In the genomic region with DNA sequence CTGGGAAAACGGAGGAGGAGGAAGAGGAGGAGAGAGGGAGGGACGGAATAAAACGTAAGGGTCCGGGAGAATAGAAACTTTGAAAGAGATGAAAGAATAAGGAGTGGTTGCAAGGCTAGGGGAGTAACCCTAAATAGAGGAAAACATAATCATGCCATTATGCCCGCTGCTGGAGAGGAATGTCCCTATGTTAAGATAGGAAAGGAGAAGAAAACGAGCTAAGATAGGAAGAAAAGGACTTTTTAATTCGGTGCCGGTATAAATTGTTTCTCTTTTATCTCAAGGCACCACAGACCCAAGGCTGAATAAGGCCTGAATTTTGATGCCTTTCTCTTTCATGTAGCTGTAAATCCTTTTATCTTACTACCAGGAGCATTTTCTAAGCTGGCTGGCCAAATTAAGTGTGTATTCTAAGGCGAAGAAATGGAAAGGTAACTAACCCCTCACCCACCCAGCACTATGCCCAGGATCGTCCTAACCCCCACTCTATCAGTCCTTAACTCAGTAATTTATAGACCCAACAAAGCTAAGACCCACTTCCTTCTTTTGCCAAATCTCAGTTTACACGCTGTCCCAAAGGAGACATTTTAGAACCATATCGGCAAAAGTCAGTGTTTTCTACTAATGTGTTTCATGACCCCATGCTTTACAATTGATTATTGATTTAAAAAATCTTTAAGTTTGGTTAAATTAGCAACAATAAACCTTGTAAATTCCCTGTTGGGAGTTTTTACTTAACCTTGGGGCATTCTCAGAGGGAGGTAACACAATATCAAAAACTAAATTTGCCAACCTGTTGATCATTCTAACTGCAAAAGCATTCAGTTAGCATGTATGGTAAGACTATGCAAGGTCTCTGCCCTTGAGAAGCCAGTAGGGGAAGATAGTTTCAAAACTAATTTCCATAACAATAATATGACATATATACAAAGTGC, we compare ENCODE assay signal across 8 cellular contexts. TPM values are rescaled to one million over a fixed set of nuclear protein-coding genes. Genes with fewer than 3 reads are reported as not detected.
A peak's percentile ranks its signal among the peaks of the same experiment; 100 is the strongest.
DNase-seq lines count a peak whose midpoint lies in the region; ATAC-seq and TF ChIP-seq lines count a peak whose summit lies in the region.

No MANE protein-coding gene starts in this region.

- H3K27me3 Mint-ChIP-seq in nephron progenitor cell (ENCODE audit: low read depth, poor library complexity): no peaks in the 10 kb centered on the region

- H3K4me3 Mint-ChIP-seq in nephron progenitor cell: peak overlapping the region; percentile 91

- peaks cover 28% of the 10 kb centered on the region for H3K4me1 Mint-ChIP-seq in nephron progenitor cell

- in situ Hi-C loops in KBM-7 (cut with MboI; ENCODE audit: low pct_unique_long_range_greater_than_20kb, low sequenced_read_pairs): no loop called here

- DNase-seq in KBM-7: peak; percentile 35
- DNase-seq in dermis blood vessel endothelial cell: peak; percentile 22
- no peak for DNase-seq in nephron progenitor cell
- no peak for DNase-seq in NCI-H1930 (lab: John Stamatoyannopoulos, UW)
- no peak for DNase-seq in activated CD4-positive, CD25-positive, alpha-beta regulatory T cell treated with anti-CD3 and anti-CD28 coated beads, Interleukin-2, amount 50 U/mL, for 72 hours
- DNase-seq in NCI-H2081 treated with DMSO at 0.1 percent for 48 hours (lab: John Stamatoyannopoulos, UW): no peak
- DNase-seq in omental fat pad (ENCODE audit: low spot score): no peak

- H3K27ac ChIP-seq in C4-2B: peak overlapping the region; percentile 97

- ATAC-seq in omental fat pad (ENCODE audit: low FRiP score): no peak

- H3K36me3 Mint-ChIP-seq in nephron progenitor cell (ENCODE audit: low read depth): peaks cover 5% of the 10 kb centered on the region

- H3K27ac Mint-ChIP-seq in nephron progenitor cell: peak overlapping the region; percentile 98

- H3K9me3 Mint-ChIP-seq in nephron progenitor cell: peaks cover 31% of the 10 kb centered on the region

- no peak for TF ChIP-seq CTCF in C4-2B (conservative IDR thresholded peaks at IDR 0.05)
- TF ChIP-seq CTCF in nephron progenitor cell (IDR thresholded peaks at IDR 0.05): no peak
- TF ChIP-seq CTCF in omental fat pad (IDR thresholded peaks at IDR 0.05): no peak

RNA-seq across cellular contexts. Expression of a gene that starts 1.1 kb away (rescaled TPM):
- total RNA-seq in dermis blood vessel endothelial cell: 39.3 and 92.6 TPM in 2 replicates
- 10 to 100 TPM; 27.3 to 55.5 (median 30.3) TPM for total RNA-seq in omental fat pad

RNA-seq across cellular contexts. Expression of a gene that starts 42.0 kb away (rescaled TPM):
- total RNA-seq in dermis blood vessel endothelial cell (34.7 and 36.9 TPM in 2 replicates), omental fat pad (10 to 100 TPM; 17.9 to 26.8 (median 21.3) TPM)

Comparison
In these comparisons a context has a peak if more than half of its experiments do, and no peak if none do; other contexts are left out.
1. DNase-seq: peak in KBM-7 (single experiment) and dermis blood vessel endothelial cell (single experiment); none in nephron progenitor cell (single experiment), NCI-H1930 (0 of 2), activated CD4-positive, CD25-positive, alpha-beta regulatory T cell treated with anti-CD3 and anti-CD28 coated beads, Interleukin-2, amount 50 U/mL, for 72 hours (single experiment), NCI-H2081 treated with DMSO at 0.1 percent for 48 hours (single experiment) and omental fat pad (single experiment).